In the genomic region with DNA sequence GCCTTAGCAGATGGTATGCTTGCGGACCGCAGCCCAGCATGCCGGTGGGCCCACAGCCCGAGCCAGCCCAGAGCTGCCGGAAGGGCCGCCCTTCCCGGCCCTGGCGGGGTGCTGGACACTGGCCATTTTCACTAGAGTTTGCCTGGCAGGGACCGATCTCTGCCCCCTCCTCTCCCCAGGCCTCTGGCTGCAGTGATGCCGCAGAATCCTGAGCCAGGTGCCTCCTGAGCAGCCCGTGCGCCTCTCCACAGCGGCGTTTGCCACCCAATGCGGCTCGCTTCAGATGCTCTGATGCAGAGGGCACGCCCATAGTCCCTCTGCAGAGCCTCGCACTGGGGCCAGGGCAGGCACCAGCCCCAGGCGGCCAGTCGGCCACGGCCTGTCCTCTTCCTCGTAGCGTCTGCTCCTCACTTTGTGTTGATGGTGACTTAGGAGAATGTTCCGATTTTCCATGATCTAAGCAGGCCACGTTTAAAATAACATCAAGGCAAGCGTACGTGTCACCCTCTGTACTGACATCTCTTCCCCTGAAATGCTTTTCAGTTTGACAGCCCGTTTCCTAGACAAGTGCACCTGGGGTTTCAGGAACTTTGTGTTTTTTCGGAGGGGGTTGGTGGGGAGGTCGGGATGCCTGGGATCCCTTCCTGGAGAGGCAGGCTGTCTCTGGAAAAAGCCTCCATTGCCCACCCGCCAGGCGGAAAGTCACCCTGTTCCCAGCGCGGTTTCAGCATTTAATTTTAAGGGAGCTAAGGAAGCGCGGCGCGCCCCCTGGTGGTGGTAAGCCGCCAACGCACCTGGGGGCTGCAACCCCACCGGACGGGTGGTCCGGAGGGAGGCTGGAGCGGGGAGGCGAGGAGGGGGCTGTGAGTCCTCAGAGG, we compare ENCODE assay signal across 8 cellular contexts. TPM values are rescaled to one million over a fixed set of nuclear protein-coding genes. Genes with fewer than 3 reads are reported as not detected.
DNase-seq lines count a peak whose midpoint lies in the region; ATAC-seq and TF ChIP-seq lines count a peak whose summit lies in the region.

No MANE protein-coding gene starts in this region.

- H3K36me3 ChIP-seq in SK-N-SH (replicated peaks in 1 of 2; ENCODE audit: control insufficient read depth in 1 of 2, insufficient read depth in 2 of 2, low read length in 1 of 2) = peaks cover 9 to 22% of the 10 kb centered on the region in 2 experiments
- H3K36me3 ChIP-seq in cardiac muscle cell = no peaks in the 10 kb centered on the region
- no peaks in the 10 kb centered on the region for H3K36me3 ChIP-seq in vagina

- H3K9ac ChIP-seq in SK-N-SH = no peak overlapping the region

- intact Hi-C loops in vagina (cut with DNase I) = loop anchor here (2.0 to 5.0 kb wide), 2 partner anchors 63 to 129 kb away; a partner anchor contains a TSS

- H3K9me3 ChIP-seq in SK-N-SH = no peaks in the 10 kb centered on the region
- no peaks in the 10 kb centered on the region for H3K9me3 ChIP-seq in cardiac muscle cell (ENCODE audit: low read depth)
- no peaks in the 10 kb centered on the region for H3K9me3 ChIP-seq in vagina

- DNase-seq in COLO668 (lab: John Stamatoyannopoulos, UW; ENCODE audit: unreplicated experiment) (peak; percentile 42), HuH-7 (ENCODE audit: low spot score) (peak; percentile 81), SK-N-SH (peak; percentile 90), cardiac muscle cell (ENCODE audit: low read depth in 1 of 2, low spot score in 1 of 2) (peak; percentile 68 to 82), retina (peak; percentile 93), vagina (ENCODE audit: extremely low spot score in 2 of 2) (no peak)
- DNase-seq in activated naive CD4-positive, alpha-beta T cell treated with anti-CD3 and anti-CD28 coated beads, Interleukin-2, amount 50 U/mL, for 72 hours (ENCODE audit: low spot score in 2 of 2) = peak; percentile 51 to 78

- no peaks in the 10 kb centered on the region for H3K9me3 Mint-ChIP-seq in activated naive CD4-positive, alpha-beta T cell treated with anti-CD3 and anti-CD28 coated beads, Interleukin-2, amount 50 U/mL, for 72 hours

- no peak overlapping the region for H3K4me2 ChIP-seq in SK-N-SH

- TF ChIP-seq POLR2A in vagina (IDR thresholded peaks at IDR 0.05) = no peak

- H3K27me3 ChIP-seq in SK-N-SH (ENCODE audit: insufficient read depth) (no peaks in the 10 kb centered on the region), cardiac muscle cell (no peaks in the 10 kb centered on the region), vagina (no peaks in the 10 kb centered on the region)

- TF ChIP-seq CTCF in SK-N-SH (IDR thresholded peaks at IDR 0.05) (peak; percentile 98), cardiac muscle cell (IDR thresholded peaks at IDR 0.05; ENCODE audit: low read depth, low read length) (peak; percentile 98), vagina (IDR thresholded peaks at IDR 0.05) (peak; percentile 98 to 100 (median 99))

- no peak overlapping the region for H2AFZ ChIP-seq in SK-N-SH (ENCODE audit: low read depth)

- no peak for TF ChIP-seq EP300 in SK-N-SH (IDR thresholded peaks at IDR 0.05; ENCODE audit: borderline replicate concordance in 1 of 2, low read depth in 1 of 2, low read length in 1 of 2)

- TF ChIP-seq RAD21 in SK-N-SH (IDR thresholded peaks at IDR 0.05; ENCODE audit: low read length) = peak; percentile 86

- no peak overlapping the region; a peak in 1 of 4 replicates for H3K27ac ChIP-seq in SK-N-SH (ENCODE audit: low read depth in 2 of 2, low read length in 1 of 2)
- H3K27ac ChIP-seq in cardiac muscle cell = no peak overlapping the region
- H3K27ac ChIP-seq in vagina = peak overlapping the region; percentile 24

- ATAC-seq in activated naive CD4-positive, alpha-beta T cell treated with anti-CD3 and anti-CD28 coated beads, Interleukin-2, amount 50 U/mL, for 72 hours = peak in 1 of 2 donors; percentile 26
- ATAC-seq in GM21447 (IDR thresholded peaks at IDR 0.05; ENCODE audit: unreplicated experiment) = no peak

- peaks cover 0 to 4% of the 10 kb centered on the region in 2 donors for H3K36me3 Mint-ChIP-seq in activated naive CD4-positive, alpha-beta T cell treated with anti-CD3 and anti-CD28 coated beads, Interleukin-2, amount 50 U/mL, for 72 hours

- POLR2A ChIA-PET in SK-N-SH (lab: Yijun Ruan, JAX) = interaction anchor here (0.9 kb wide), 1 partner anchor 185 kb away, joined by 3 read pairs; no protein-coding TSS in a partner anchor

- peak overlapping the region in 1 of 2 donors; percentile 27 for H3K27ac Mint-ChIP-seq in activated naive CD4-positive, alpha-beta T cell treated with anti-CD3 and anti-CD28 coated beads, Interleukin-2, amount 50 U/mL, for 72 hours

- no peaks in the 10 kb centered on the region for H3F3A ChIP-seq in SK-N-SH (replicated peaks; ENCODE audit: insufficient read depth)

- CTCF ChIA-PET in SK-N-SH (lab: Yijun Ruan, JAX) = interaction anchor here (0.6 to 2.3 kb wide), 47 partner anchors 9 to 391 kb away, joined by 3 to 48 read pairs (median 4); no protein-coding TSS in a partner anchor

- H3K4me3 ChIP-seq in SK-N-SH (ENCODE audit: low read depth in 2 of 2, low read length in 1 of 2) = peak overlapping the region in 1 of 2 experiments; percentile 47; a peak in 1 of 4 replicates
- no peak overlapping the region for H3K4me3 ChIP-seq in cardiac muscle cell
- H3K4me3 ChIP-seq in vagina = no peak overlapping the region

- no peaks in the 10 kb centered on the region for H3K9me2 ChIP-seq in SK-N-SH

- H3K79me2 ChIP-seq in SK-N-SH (ENCODE audit: insufficient read depth) = no peaks in the 10 kb centered on the region; the same call in 1 of the 2 replicates

- H3K4me1 ChIP-seq in SK-N-SH (ENCODE audit: control insufficient read depth in 1 of 2, insufficient read depth in 2 of 2, low read depth in 1 of 2, low read length in 1 of 2) (peaks cover 0 to 12% of the 10 kb centered on the region in 2 experiments; a peak in 1 of 4 replicates), cardiac muscle cell (ENCODE audit: low read depth) (peaks cover 2% of the 10 kb centered on the region), vagina (peaks cover 20% of the 10 kb centered on the region)

- no peaks in the 10 kb centered on the region for H4K20me1 ChIP-seq in SK-N-SH (ENCODE audit: insufficient read depth)

- 76% methylated on average over 28 of the region's 45 CpGs for WGBS in SK-N-SH (ENCODE audit: low lambda C conversion rate)

TF ChIP-seq in SK-N-SH, 30 proteins besides CTCF, POLR2A, EP300 and RAD21:
- TF ChIP-seq SMC3 (IDR thresholded peaks at IDR 0.05; ENCODE audit: low read depth, low read length) (peak; percentile 92), RFX5 (IDR thresholded peaks at IDR 0.05; ENCODE audit: low read length) (no peak)
- TF ChIP-seq, protein P1, sequence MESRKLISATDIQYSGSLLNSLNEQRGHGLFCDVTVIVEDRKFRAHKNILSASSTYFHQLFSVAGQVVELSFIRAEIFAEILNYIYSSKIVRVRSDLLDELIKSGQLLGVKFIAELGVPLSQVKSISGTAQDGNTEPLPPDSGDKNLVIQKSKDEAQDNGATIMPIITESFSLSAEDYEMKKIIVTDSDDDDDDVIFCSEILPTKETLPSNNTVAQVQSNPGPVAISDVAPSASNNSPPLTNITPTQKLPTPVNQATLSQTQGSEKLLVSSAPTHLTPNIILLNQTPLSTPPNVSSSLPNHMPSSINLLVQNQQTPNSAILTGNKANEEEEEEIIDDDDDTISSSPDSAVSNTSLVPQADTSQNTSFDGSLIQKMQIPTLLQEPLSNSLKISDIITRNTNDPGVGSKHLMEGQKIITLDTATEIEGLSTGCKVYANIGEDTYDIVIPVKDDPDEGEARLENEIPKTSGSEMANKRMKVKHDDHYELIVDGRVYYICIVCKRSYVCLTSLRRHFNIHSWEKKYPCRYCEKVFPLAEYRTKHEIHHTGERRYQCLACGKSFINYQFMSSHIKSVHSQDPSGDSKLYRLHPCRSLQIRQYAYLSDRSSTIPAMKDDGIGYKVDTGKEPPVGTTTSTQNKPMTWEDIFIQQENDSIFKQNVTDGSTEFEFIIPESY (IDR thresholded peaks at IDR 0.05; ENCODE audit: borderline replicate concordance, low read depth) = no peak

RNA-seq across cellular contexts. Expression of a gene that starts 29.8 kb away (rescaled TPM):
- 0.15 and 0.28 TPM in 2 replicates for polyA plus RNA-seq in SK-N-SH (2012; rRNA removed)
- 0.04 and 0.06 TPM in 2 replicates for polyA plus RNA-seq in SK-N-SH (2012; cell fraction: cytosol; rRNA removed)
- polyA plus RNA-seq in SK-N-SH (2012; cell fraction: nucleus; rRNA removed) = 0.55 and 0.56 TPM in 2 replicates
- not detected for total RNA-seq in activated naive CD4-positive, alpha-beta T cell treated with anti-CD3 and anti-CD28 coated beads, Interleukin-2, amount 50 U/mL, for 72 hours
- 0.18 and 0.36 TPM in 2 replicates for total RNA-seq in cardiac muscle cell
- 0.27 and 0.45 TPM in 2 replicates for polyA plus RNA-seq in cardiac muscle cell
- 5.2 TPM for total RNA-seq in vagina

Comparison
In these comparisons a context has a peak if more than half of its experiments do, and no peak if none do; other contexts are left out.
1. DNase-seq: peak in COLO668 (single experiment), HuH-7 (single experiment), SK-N-SH (single experiment), activated naive CD4-positive, alpha-beta T cell treated with anti-CD3 and anti-CD28 coated beads, Interleukin-2, amount 50 U/mL, for 72 hours (2 of 2), cardiac muscle cell (2 of 2) and retina (single experiment); none in vagina (0 of 2).
2. Peak in every context shown above with its lines, with median percentiles within 50 percentile points of each other: CTCF ChIP-seq.